Comparison of ENCODE assay signal across 1 cellular context in genomic region chr3:195908439-195909293, GRCh38.
TF ChIP-seq lines count a peak whose summit lies in the region.

TSS of gene TNK2 (minus strand) at chr3:195908551. CDS start at chr3:195888588, 19,963 bp downstream.

TF ChIP-seq in WTC11, 78 proteins besides CTCF, POLR2A, EP300 and RAD21 (continued from another document):
- no peak for TF ChIP-seq PRDM15 (CRISPR knock-in tag; IDR thresholded peaks at IDR 0.05)
- no peak for TF ChIP-seq NFATC4 (CRISPR knock-in tag; IDR thresholded peaks at IDR 0.05)
- 0 out of 2 replicates have a peak, but pooled peaks have one; percentile 9 for TF ChIP-seq MAX (CRISPR knock-in tag; IDR thresholded peaks at IDR 0.05)
- TF ChIP-seq SP1 (CRISPR knock-in tag; conservative IDR thresholded peaks at IDR 0.05) = 0 out of 2 replicates have a peak, but pooled peaks have one; percentile 9
- no peak for TF ChIP-seq ZNF532 (CRISPR knock-in tag; IDR thresholded peaks at IDR 0.05; ENCODE audit: borderline replicate concordance)
